Comparison of ENCODE assay signal across 11 cellular contexts in genomic region chr7:36677769-36678435, GRCh38. TPM values are rescaled to one million over a fixed set of nuclear protein-coding genes. Genes with fewer than 3 reads are reported as not detected.
DNase-seq lines count a peak whose midpoint lies in the region; ATAC-seq, FAIRE-seq and TF ChIP-seq lines count a peak whose summit lies in the region.
"Had no signal": no experiment of that assay in that cellular context is flagged by ENCODE, and none has a peak within 500 bp of the region (broad histone marks: within the 10 kb centered on the region; RNA-seq: fewer than 3 reads in every experiment).

No MANE protein-coding gene starts in this region.

- H3K27ac Mint-ChIP-seq in activated CD8-positive, alpha-beta T cell treated with anti-CD3 and anti-CD28 coated beads, Interleukin-2, amount 10 ng/mL, durations not matched to agents 7 days and 5 days = peak overlapping the region; percentile 89
- peak overlapping the region; percentile 95 to 100 for H3K27ac Mint-ChIP-seq in natural killer cell treated with Interleukin-12 subunit alpha and Interleukin-12 subunit beta and Interleukin-15 and Interleukin-18, amount 100 ng/mL, for 72 hours
- H3K27ac Mint-ChIP-seq in WTC11 = no peak overlapping the region

- H3K27me3 ChIP-seq in Karpas-422 (ENCODE audit: low read length) = no peaks in the 10 kb centered on the region
- H3K27me3 ChIP-seq: hepatocyte had no signal

- H2AFZ ChIP-seq in Karpas-422 (ENCODE audit: low read length) = no peak overlapping the region
- H2AFZ ChIP-seq: hepatocyte had no signal

- DNase-seq in activated CD4-positive, alpha-beta T cell treated with anti-CD3 and anti-CD28 coated beads for 24 hours (ENCODE audit: low read depth in 2 of 2) = peak; percentile 56 to 65
- DNase-seq in activated CD4-positive, alpha-beta T cell treated with anti-CD3 and anti-CD28 coated beads, Interleukin-2, amount 50 U/mL, for 1 hour = no peak
- peak; percentile 45 for DNase-seq in activated CD8-positive, alpha-beta T cell treated with anti-CD3 and anti-CD28 coated beads, Interleukin-2, amount 10 ng/mL, durations not matched to agents 7 days and 5 days
- DNase-seq in natural killer cell treated with Interleukin-12 subunit alpha and Interleukin-12 subunit beta and Interleukin-15 and Interleukin-18, amount 100 ng/mL, for 72 hours (ENCODE audit: low spot score) = peak; percentile 78
- peak; percentile 84 for DNase-seq in stimulated activated naive CD4-positive, alpha-beta T cell treated with Interleukin-2 at 50 U/mL for 16 hours (lab: John Stamatoyannopoulos, UW)
- no peak for DNase-seq in RCC 7860 (ENCODE audit: low spot score)
- no peak for DNase-seq in WTC11 (ENCODE audit: low spot score)
- no peak for DNase-seq in Karpas-422

- no peak overlapping the region for H3K27ac ChIP-seq in Karpas-422 (ENCODE audit: low read length)
- H3K27ac ChIP-seq: 22Rv1, hepatocyte had no signal

- ATAC-seq in activated CD8-positive, alpha-beta T cell treated with anti-CD3 and anti-CD28 coated beads, Interleukin-2, amount 10 ng/mL, durations not matched to agents 7 days and 5 days = peak; percentile 52
- peak; percentile 89 to 94 for ATAC-seq in natural killer cell treated with Interleukin-12 subunit alpha and Interleukin-12 subunit beta and Interleukin-15 and Interleukin-18, amount 100 ng/mL, for 72 hours
- no peak for ATAC-seq in WTC11

- H3K36me3 ChIP-seq in Karpas-422 (ENCODE audit: insufficient read depth, low read length) = no peaks in the 10 kb centered on the region

- no peaks in the 10 kb centered on the region for H4K20me1 ChIP-seq in Karpas-422 (ENCODE audit: insufficient read depth, low read depth, low read length)

- CTCF ChIA-PET in activated CD8-positive, alpha-beta T cell treated with anti-CD3 and anti-CD28 coated beads, Interleukin-2, amount 10 ng/mL, durations not matched to agents 7 days and 5 days (lab: Charles Lee) = interaction anchor here (0.7 to 3.7 kb wide), 19 partner anchors 9 to 522 kb away, joined by 3 to 22 read pairs (median 4); no protein-coding TSS in a partner anchor
- CTCF ChIA-PET in WTC11 (lab: Charles Lee) = interaction anchor here (1.2 kb wide), 1 partner anchor 8 kb away, joined by 3 read pairs; no protein-coding TSS in a partner anchor

- peaks cover 53% of the 10 kb centered on the region for H3K4me1 Mint-ChIP-seq in activated CD8-positive, alpha-beta T cell treated with anti-CD3 and anti-CD28 coated beads, Interleukin-2, amount 10 ng/mL, durations not matched to agents 7 days and 5 days (ENCODE audit: low read depth)
- H3K4me1 Mint-ChIP-seq in natural killer cell treated with Interleukin-12 subunit alpha and Interleukin-12 subunit beta and Interleukin-15 and Interleukin-18, amount 100 ng/mL, for 72 hours (ENCODE audit: low read depth in 2 of 2) = peaks cover 65 to 69% of the 10 kb centered on the region in 2 donors
- H3K4me1 Mint-ChIP-seq in WTC11 = peaks cover 9% of the 10 kb centered on the region

- H3K36me3 Mint-ChIP-seq in activated CD8-positive, alpha-beta T cell treated with anti-CD3 and anti-CD28 coated beads, Interleukin-2, amount 10 ng/mL, durations not matched to agents 7 days and 5 days (ENCODE audit: low read depth) = peaks cover 40% of the 10 kb centered on the region
- H3K36me3 Mint-ChIP-seq in natural killer cell treated with Interleukin-12 subunit alpha and Interleukin-12 subunit beta and Interleukin-15 and Interleukin-18, amount 100 ng/mL, for 72 hours = peaks cover 40% of the 10 kb centered on the region
- no peaks in the 10 kb centered on the region for H3K36me3 Mint-ChIP-seq in WTC11

- H3K9me3 Mint-ChIP-seq in activated CD8-positive, alpha-beta T cell treated with anti-CD3 and anti-CD28 coated beads, Interleukin-2, amount 10 ng/mL, durations not matched to agents 7 days and 5 days (ENCODE audit: insufficient read depth) = no peaks in the 10 kb centered on the region
- H3K9me3 Mint-ChIP-seq in natural killer cell treated with Interleukin-12 subunit alpha and Interleukin-12 subunit beta and Interleukin-15 and Interleukin-18, amount 100 ng/mL, for 72 hours = no peaks in the 10 kb centered on the region
- no peaks in the 10 kb centered on the region for H3K9me3 Mint-ChIP-seq in WTC11

- H3K4me3 ChIP-seq in Karpas-422 (ENCODE audit: low read length) = no peak overlapping the region
- H3K4me3 ChIP-seq: hepatocyte had no signal

- H3K9ac ChIP-seq in Karpas-422 (ENCODE audit: low read length) = no peak overlapping the region

- H3K9me2 ChIP-seq in Karpas-422 (replicated peaks; ENCODE audit: insufficient read depth, low read length) = no peaks in the 10 kb centered on the region

- H3K79me2 ChIP-seq in Karpas-422 (ENCODE audit: low read length) = no peaks in the 10 kb centered on the region
- H3K79me2 ChIP-seq: hepatocyte had no signal

- TF ChIP-seq CTCF in WTC11 (IDR thresholded peaks at IDR 0.05) = no peak

- H3K9me3 ChIP-seq in Karpas-422 (ENCODE audit: low read length) = no peaks in the 10 kb centered on the region

- POLR2A ChIA-PET in activated CD8-positive, alpha-beta T cell treated with anti-CD3 and anti-CD28 coated beads, Interleukin-2, amount 10 ng/mL, durations not matched to agents 7 days and 5 days (lab: Charles Lee) = interaction anchor here (0.8 to 1.4 kb wide), 4 partner anchors 9 to 57 kb away, joined by 3 to 4 read pairs (median 4); no protein-coding TSS in a partner anchor
- POLR2A ChIA-PET in WTC11 (lab: Charles Lee) = no interaction called here

- H3K4me2 ChIP-seq in Karpas-422 (ENCODE audit: low read depth, low read length, poor library complexity, severe bottlenecking) = no peak overlapping the region
- H3K4me2 ChIP-seq: hepatocyte had no signal

- no peaks in the 10 kb centered on the region for H3K4me1 ChIP-seq in Karpas-422 (ENCODE audit: low read length)

- peak overlapping the region; percentile 51 for H3K4me3 Mint-ChIP-seq in activated CD8-positive, alpha-beta T cell treated with anti-CD3 and anti-CD28 coated beads, Interleukin-2, amount 10 ng/mL, durations not matched to agents 7 days and 5 days
- peak overlapping the region; percentile 62 for H3K4me3 Mint-ChIP-seq in natural killer cell treated with Interleukin-12 subunit alpha and Interleukin-12 subunit beta and Interleukin-15 and Interleukin-18, amount 100 ng/mL, for 72 hours
- H3K4me3 Mint-ChIP-seq in WTC11 = no peak overlapping the region

- no peaks in the 10 kb centered on the region for H3K27me3 Mint-ChIP-seq in activated CD8-positive, alpha-beta T cell treated with anti-CD3 and anti-CD28 coated beads, Interleukin-2, amount 10 ng/mL, durations not matched to agents 7 days and 5 days (ENCODE audit: low read depth)
- H3K27me3 Mint-ChIP-seq in natural killer cell treated with Interleukin-12 subunit alpha and Interleukin-12 subunit beta and Interleukin-15 and Interleukin-18, amount 100 ng/mL, for 72 hours = no peaks in the 10 kb centered on the region
- H3K27me3 Mint-ChIP-seq in WTC11 (ENCODE audit: low read depth) = no peaks in the 10 kb centered on the region

- no peak for FAIRE-seq in RCC 7860 (lab: Jason Lieb, UNC)
- FAIRE-seq: G401.6 had no signal

TF ChIP-seq in WTC11, 78 proteins besides CTCF, POLR2A, EP300 and RAD21 (continues in another document):
- TF ChIP-seq ZNF512 (CRISPR knock-in tag; IDR thresholded peaks at IDR 0.05; ENCODE audit: borderline replicate concordance) (no peak), ZNF416 (CRISPR knock-in tag; IDR thresholded peaks at IDR 0.05) (no peak), ZNF138 (CRISPR knock-in tag; conservative IDR thresholded peaks at IDR 0.05) (no peak), PRDM15 (CRISPR knock-in tag; IDR thresholded peaks at IDR 0.05) (no peak)

RNA-seq across cellular contexts. Expression of gene AOAH, which starts 46.4 kb away (rescaled TPM):
- total RNA-seq in activated CD8-positive, alpha-beta T cell treated with anti-CD3 and anti-CD28 coated beads, Interleukin-2, amount 10 ng/mL, durations not matched to agents 7 days and 5 days = 10 to 100 TPM; 17.7 to 18.0 TPM
- total RNA-seq in natural killer cell treated with Interleukin-12 subunit alpha and Interleukin-12 subunit beta and Interleukin-15 and Interleukin-18, amount 100 ng/mL, for 72 hours = 100 to 1,000 TPM; 108 to 136 TPM
- 0.31 to 0.34 TPM in 2 of 3 replicates, not detected in the other for total RNA-seq in WTC11 (2021)
- total RNA-seq in Karpas-422 (2014; rRNA removed; shearing (Covaris generic); ENCODE audit: low replicate concordance) = 1.4 TPM in 1 of 2 replicates, not detected in the other

Comparison
In these comparisons a context has a peak if more than half of its experiments do, and no peak if none do; other contexts are left out.
1. DNase-seq: peak in activated CD4-positive, alpha-beta T cell treated with anti-CD3 and anti-CD28 coated beads for 24 hours (2 of 2), activated CD8-positive, alpha-beta T cell treated with anti-CD3 and anti-CD28 coated beads, Interleukin-2, amount 10 ng/mL, durations not matched to agents 7 days and 5 days (single experiment), natural killer cell treated with Interleukin-12 subunit alpha and Interleukin-12 subunit beta and Interleukin-15 and Interleukin-18, amount 100 ng/mL, for 72 hours (single experiment) and stimulated activated naive CD4-positive, alpha-beta T cell treated with Interleukin-2 at 50 U/mL for 16 hours (single experiment); none in activated CD4-positive, alpha-beta T cell treated with anti-CD3 and anti-CD28 coated beads, Interleukin-2, amount 50 U/mL, for 1 hour (single experiment), RCC 7860 (single experiment), WTC11 (single experiment) and Karpas-422 (single experiment).